In genomic region chr6:3318226-3318625, GRCh38 we compare ENCODE assay signal across 13 cellular contexts. TPM values are rescaled to one million over a fixed set of nuclear protein-coding genes. Genes with fewer than 3 reads are reported as not detected.
DNase-seq lines count a peak whose midpoint lies in the region; ATAC-seq, FAIRE-seq and TF ChIP-seq lines count a peak whose summit lies in the region.
"Had no signal": no experiment of that assay in that cellular context is flagged by ENCODE, and none has a peak within 500 bp of the region (broad histone marks: within the 10 kb centered on the region; RNA-seq: fewer than 3 reads in every experiment).

No MANE protein-coding gene starts in this region.

- H2AFZ ChIP-seq in DND-41 (ENCODE audit: low read depth, low read length): no peak overlapping the region
- no peak overlapping the region for H2AFZ ChIP-seq in GM12878 (ENCODE audit: control insufficient read depth, low read depth, low read length)
- H2AFZ ChIP-seq: parathyroid adenoma had no signal

- H3K4me3 ChIP-seq in DND-41 (ENCODE audit: low read depth in 1 of 2, low read length in 2 of 2) (no peak overlapping the region), GM12878 (no peak overlapping the region)
- H3K4me3 ChIP-seq: dorsolateral prefrontal cortex had no signal

- TF ChIP-seq POLR2A in GM12878 (IDR thresholded peaks at IDR 0.05; ENCODE audit: low read depth, low read length): no peak

- peak; percentile 65 for DNase-seq in DND-41
- peak; percentile 11 to 21 for DNase-seq in activated CD4-positive, alpha-beta T cell treated with anti-CD3 and anti-CD28 coated beads, Interleukin-2, amount 50 U/mL, for 4 hours
- no peak for DNase-seq in GM12878 (ENCODE audit: low read depth, low spot score)
- peak; percentile 43 to 64 for DNase-seq in stimulated activated CD4-positive, alpha-beta T cell treated with anti-CD3 and anti-CD28 coated beads, Interleukin-2, amount 100 ng/mL, for 24 hours
- DNase-seq in mucosa of gallbladder (ENCODE audit: low spot score): no peak
- no peak for DNase-seq in NCI-H524 (lab: John Stamatoyannopoulos, UW)
- no peak for DNase-seq in NCI-H1694 treated with DMSO at 0.1 percent for 48 hours (lab: John Stamatoyannopoulos, UW)
- DNase-seq: BE2C, left ventricle myocardium superior, NCI-H774 had no signal

- H3K79me2 ChIP-seq in DND-41 (ENCODE audit: insufficient read depth, low read length) (no peaks in the 10 kb centered on the region), GM12878 (ENCODE audit: control insufficient read depth, insufficient read depth, low read length) (no peaks in the 10 kb centered on the region)

- FAIRE-seq in GM12878 (lab: Jason Lieb, UNC): no peak

- H3K9me3 ChIP-seq in DND-41 (ENCODE audit: insufficient read depth, low read length, severe bottlenecking): no peaks in the 10 kb centered on the region
- H3K9me3 ChIP-seq in GM12878 (replicated peaks; ENCODE audit: control insufficient read depth, insufficient read depth, low read length): no peaks in the 10 kb centered on the region
- H3K9me3 ChIP-seq: BE2C had no signal

- in situ Hi-C loops in GM12878 (cut with MboI): no loop called here

- BruUV-seq in GM12878 (replicated peaks; lab: Mats Ljungman, UMichigan): no TSS peak

- peak; percentile 96 for ATAC-seq in DND-41 (ENCODE audit: insufficient read depth, low read depth)
- peak; percentile 85 for ATAC-seq in GM12878
- ATAC-seq in HG03159 (IDR thresholded peaks at IDR 0.05; ENCODE audit: unreplicated experiment): no peak
- ATAC-seq: left ventricle myocardium superior had no signal

- RAD21 ChIA-PET in GM12878 (lab: Charles Lee; ENCODE audit: unreplicated experiment): interaction anchor here (0.6 kb wide), 1 partner anchor 97 kb away, joined by 3 read pairs; no protein-coding TSS in a partner anchor

- POLR2A ChIA-PET in GM12878 (lab: Charles Lee): no interaction called here

- H3K4me2 ChIP-seq in DND-41 (ENCODE audit: insufficient read depth, low read length) (no peak overlapping the region; the same call in 1 of the 2 replicates), GM12878 (ENCODE audit: control insufficient read depth, insufficient read depth) (no peak overlapping the region)

- TF ChIP-seq EP300 in GM12878 (IDR thresholded peaks at IDR 0.05; ENCODE audit: borderline replicate concordance in 1 of 2, control insufficient read depth in 1 of 2, low read depth in 2 of 2, low read length in 2 of 2): no peak

- intact Hi-C loops in GM12878 (cut with micrococcal nuclease; ENCODE audit: unreplicated experiment): no loop called here

- H4K20me1 ChIP-seq in DND-41 (ENCODE audit: insufficient read depth, low read length): peaks cover 11% of the 10 kb centered on the region; the same call in 1 of the 2 replicates
- H4K20me1 ChIP-seq in GM12878 (ENCODE audit: control insufficient read depth, insufficient read depth): no peaks in the 10 kb centered on the region

- no peak for TF ChIP-seq RAD21 in GM12878 (IDR thresholded peaks at IDR 0.05; ENCODE audit: insufficient read depth, low read depth, low read length)

- H3K27ac ChIP-seq in DND-41 (ENCODE audit: low read length) (no peak overlapping the region), GM12878 (ENCODE audit: control insufficient read depth, insufficient read depth) (no peak overlapping the region)
- H3K27ac ChIP-seq: parathyroid adenoma had no signal

- SMC1A ChIA-PET in GM12878 (lab: Charles Lee; ENCODE audit: uncharacterized antibody, unreplicated experiment): interaction anchor here (0.9 kb wide), 1 partner anchor 65 kb away, joined by 3 read pairs; no protein-coding TSS in a partner anchor

- WGBS in GM12878 (ENCODE audit: insufficient coverage, insufficient replicate concordance, low lambda C conversion rate, missing lambda C conversion rate): 5% methylated on average over 10 of the region's 10 CpGs

- TF ChIP-seq CTCF in DND-41 (IDR thresholded peaks at IDR 0.05; ENCODE audit: borderline replicate concordance, extremely low read depth, low read length, poor library complexity, severe bottlenecking): no peak
- TF ChIP-seq CTCF in GM12878 (IDR thresholded peaks at IDR 0.05 in 2 of 3, conservative IDR thresholded peaks at IDR 0.05 in 1 of 3; ENCODE audit: control insufficient read depth in 2 of 3, extremely low read depth in 1 of 3, insufficient read depth in 1 of 3, low read depth in 3 of 3, low read length in 3 of 3): no peak

- H3K36me3 ChIP-seq in DND-41 (ENCODE audit: insufficient read depth, low read length): no peaks in the 10 kb centered on the region
- H3K36me3 ChIP-seq in GM12878 (ENCODE audit: control insufficient read depth in 2 of 2, insufficient read depth in 2 of 2, low read length in 1 of 2): no peaks in the 10 kb centered on the region
- H3K36me3 ChIP-seq: BE2C had no signal

- CTCF ChIA-PET in GM12878 (lab: Yijun Ruan, JAX): no interaction called here

- H3K4me1 ChIP-seq in DND-41 (ENCODE audit: insufficient read depth, low read length): peaks cover 12% of the 10 kb centered on the region
- H3K4me1 ChIP-seq in GM12878 (ENCODE audit: control insufficient read depth, insufficient read depth, low read length): peaks cover 9% of the 10 kb centered on the region
- H3K4me1 ChIP-seq: BE2C, parathyroid adenoma had no signal

- no peak overlapping the region for H3K9ac ChIP-seq in DND-41 (ENCODE audit: low read depth, low read length)
- H3K9ac ChIP-seq in GM12878 (ENCODE audit: control insufficient read depth, insufficient read depth, low read length): no peak overlapping the region
- H3K9ac ChIP-seq: parathyroid adenoma had no signal

- H3K27me3 ChIP-seq in DND-41 (ENCODE audit: insufficient read depth, low read length, poor library complexity) (peaks cover 40% of the 10 kb centered on the region), GM12878 (replicated peaks in 1 of 2; ENCODE audit: control insufficient read depth in 2 of 2, insufficient read depth in 2 of 2, low read length in 1 of 2) (no peaks in the 10 kb centered on the region; a peak in 1 of 4 replicates)
- H3K27me3 ChIP-seq: dorsolateral prefrontal cortex had no signal

TF ChIP-seq in GM12878, 131 proteins besides CTCF, POLR2A, EP300 and RAD21 (continues in another document):
- TF ChIP-seq DPF2 (IDR thresholded peaks at IDR 0.05): 0 out of 2 replicates have a peak, but pooled peaks have one; percentile 67
- TF ChIP-seq IKZF1 (conservative IDR thresholded peaks at IDR 0.05): peak; percentile 87
- TF ChIP-seq USF2 (IDR thresholded peaks at IDR 0.05; ENCODE audit: borderline replicate concordance, low read depth, low read length): no peak
- TF ChIP-seq MTA2 (IDR thresholded peaks at IDR 0.05; ENCODE audit: low read depth): peak; percentile 55; the same call in 1 of the 2 replicates
- TF ChIP-seq IKZF2 (IDR thresholded peaks at IDR 0.05): peak; percentile 35 to 36; a peak in 2 of 4 replicates
- peak; percentile 29 to 67; a peak in 2 of 4 replicates for TF ChIP-seq BHLHE40 (IDR thresholded peaks at IDR 0.05; ENCODE audit: borderline replicate concordance in 1 of 2, low read depth in 2 of 2, low read length in 1 of 2)
- TF ChIP-seq POU2F2 (IDR thresholded peaks at IDR 0.05; ENCODE audit: borderline replicate concordance, low read depth, low read length): no peak
- peak; percentile 84 for TF ChIP-seq NR2F1 (conservative IDR thresholded peaks at IDR 0.05)
- peak; percentile 38 for TF ChIP-seq MEF2B (IDR thresholded peaks at IDR 0.05; ENCODE audit: partially characterized antibody, poor library complexity, severe bottlenecking)
- TF ChIP-seq TBL1XR1 (IDR thresholded peaks at IDR 0.05; ENCODE audit: low read depth, low read length): no peak
- 0 out of 2 replicates have a peak, but pooled peaks have one; percentile 14 for TF ChIP-seq RELB (IDR thresholded peaks at IDR 0.05; ENCODE audit: low read depth)
- TF ChIP-seq RUNX3 (IDR thresholded peaks at IDR 0.05; ENCODE audit: low read length): peak; percentile 59

RNA-seq across cellular contexts. Expression of gene PSMG4, which starts 59.5 kb away (rescaled TPM):
- total RNA-seq in GM12878 (2013; cell fraction: nucleolus; rRNA removed): 80.6 and 82.0 TPM in 2 replicates
- total RNA-seq in GM12878 (2014; rRNA removed) (51.4 and 56.9 TPM in 2 replicates), GM12878 (2014; rRNA removed; fragmentation: Illumina TruSeq; extraction: Trizol) (19.6 and 22.8 TPM in 2 replicates), GM12878 (2021) (32.4 and 32.9 TPM in 2 replicates), mucosa of gallbladder (19.3 TPM)
- 9.2 TPM for polyA plus RNA-seq in GM12878 (2011; ENCODE audit: low read depth)
- polyA plus RNA-seq in GM12878 (2011; rRNA removed) (25.3 and 26.6 TPM in 2 replicates), GM12878 (2014; fragmentation: Illumina TruSeq; extraction: Trizol) (8.2 and 11.4 TPM in 2 replicates), GM12878 (2014; fragmentation: Nextera tagmentation; extraction: Ambion mirVana) (10 to 100 TPM in 1 of 2 experiments, 1 to 10 TPM in 1; 7.1 to 14.2 TPM), GM12878 (2014; rRNA removed) (62.6 and 67.1 TPM in 2 replicates), GM12878 (2016; fragmentation: Nextera tagmentation; extraction: Ambion mirVana) (10 to 100 TPM; 54.6 to 59.3 TPM)
- 35.6 and 60.0 TPM in 2 replicates for polyA plus RNA-seq in GM12878 (2011; cell fraction: cytosol; rRNA removed)
- polyA plus RNA-seq in GM12878 (2011; cell fraction: nucleus; rRNA removed): 35.9 and 43.3 TPM in 2 replicates
- 17.4 and 18.7 TPM in 2 replicates for polyA plus RNA-seq in GM12878 (2012)
- polyA minus RNA-seq in GM12878 (2011; rRNA and poly(A)+ RNA removed): 25.8 and 28.8 TPM in 2 replicates
- polyA minus RNA-seq in GM12878 (2011; cell fraction: cytosol; rRNA and poly(A)+ RNA removed): 5.7 and 10.1 TPM in 2 replicates
- 20.2 and 40.2 TPM in 2 replicates for polyA minus RNA-seq in GM12878 (2011; cell fraction: nucleus; rRNA and poly(A)+ RNA removed)

Comparison
In these comparisons a context has a peak if more than half of its experiments do, and no peak if none do; other contexts are left out.
1. DNase-seq: peak in DND-41 (single experiment), activated CD4-positive, alpha-beta T cell treated with anti-CD3 and anti-CD28 coated beads, Interleukin-2, amount 50 U/mL, for 4 hours (2 of 2) and stimulated activated CD4-positive, alpha-beta T cell treated with anti-CD3 and anti-CD28 coated beads, Interleukin-2, amount 100 ng/mL, for 24 hours (2 of 2); none in GM12878 (single experiment), mucosa of gallbladder (single experiment), NCI-H524 (0 of 2) and NCI-H1694 treated with DMSO at 0.1 percent for 48 hours (single experiment).